22 cellular contexts compared by ENCODE assay signal in the genomic region with DNA sequence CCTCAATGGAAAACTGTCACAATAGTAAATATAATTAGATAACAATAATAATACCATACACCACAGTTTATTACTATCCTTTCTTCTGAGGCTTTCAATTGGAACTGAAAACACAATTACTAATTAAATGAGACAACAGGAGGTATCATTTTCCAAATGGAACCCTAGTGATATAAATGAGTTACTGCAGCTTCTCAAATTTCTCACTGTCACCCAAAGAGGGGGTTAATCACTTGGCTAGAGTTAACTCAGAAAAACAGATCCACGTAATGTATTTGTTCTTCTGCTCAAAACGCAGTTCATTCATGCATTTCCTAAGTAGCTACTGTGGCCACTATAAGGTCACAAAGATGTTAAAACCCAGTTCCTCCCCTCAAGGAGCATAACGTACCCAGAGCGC.
DNase-seq lines count a peak whose midpoint lies in the region; ATAC-seq and TF ChIP-seq lines count a peak whose summit lies in the region.
"Had no signal": no experiment of that assay in that cellular context is flagged by ENCODE, and none has a peak within 500 bp of the region (broad histone marks: within the 10 kb centered on the region; RNA-seq: fewer than 3 reads in every experiment).

No MANE protein-coding gene starts in this region.

- H3K9me3 ChIP-seq in thyroid gland: no peaks in the 10 kb centered on the region
- H3K9me3 ChIP-seq: esophagus muscularis mucosa, left lung, psoas muscle, tibial artery had no signal

- ATAC-seq in HG02938 (IDR thresholded peaks at IDR 0.05; ENCODE audit: unreplicated experiment): no peak
- ATAC-seq: activated CD8-positive, alpha-beta memory T cell treated with anti-CD3 and anti-CD28 coated beads, Interleukin-2, amount 10 ng/mL, durations not matched to agents 7 days and 5 days; left lung; psoas muscle; stimulated activated naive B cell treated with anti-CD40 and anti-IgM and Interleukin-4, amounts not matched to agents 10 μg/mL and 1 μg/mL and 100 μg/mL, for 72 hours had no signal

- POLR2A ChIA-PET in MCF 10A (lab: Yijun Ruan, JAX): interaction anchor here (0.6 kb wide), 1 partner anchor 1732 kb away, joined by 3 read pairs; no protein-coding TSS in a partner anchor

- no peak overlapping the region for H3K27ac ChIP-seq in C4-2B
- H3K27ac ChIP-seq in thyroid gland: no peak overlapping the region
- H3K27ac ChIP-seq: esophagus muscularis mucosa, left lung, psoas muscle, tibial artery had no signal

- no peak overlapping the region for H3K27ac Mint-ChIP-seq in MCF 10A (ENCODE audit: low read depth, unreplicated experiment)
- H3K27ac Mint-ChIP-seq: activated CD8-positive, alpha-beta memory T cell treated with anti-CD3 and anti-CD28 coated beads, Interleukin-2, amount 10 ng/mL, durations not matched to agents 7 days and 5 days; activated naive CD8-positive, alpha-beta T cell; stimulated activated naive B cell treated with anti-CD40 and anti-IgM and Interleukin-4, amounts not matched to agents 10 μg/mL and 1 μg/mL and 100 μg/mL, for 72 hours had no signal

- no peak for TF ChIP-seq POLR2A in thyroid gland (IDR thresholded peaks at IDR 0.05)

- H3K36me3 ChIP-seq in H7 (replicated peaks; ENCODE audit: control insufficient read depth, insufficient read depth, low read length): peaks cover 2% of the 10 kb centered on the region; the same call in 1 of the 2 replicates
- no peaks in the 10 kb centered on the region for H3K36me3 ChIP-seq in thyroid gland
- H3K36me3 ChIP-seq: esophagus muscularis mucosa, left lung, tibial artery had no signal

- H3K9me3 Mint-ChIP-seq in MCF 10A (ENCODE audit: unreplicated experiment): no peaks in the 10 kb centered on the region
- H3K9me3 Mint-ChIP-seq: central memory CD8-positive, alpha-beta T cell; neural crest cell; stimulated activated naive B cell treated with anti-CD40 and anti-IgM and Interleukin-4, amounts not matched to agents 10 μg/mL and 1 μg/mL and 100 μg/mL, for 72 hours had no signal

- H3K36me3 Mint-ChIP-seq in MCF 10A (ENCODE audit: insufficient read depth, unreplicated experiment): peaks cover 4% of the 10 kb centered on the region

- H3K27me3 Mint-ChIP-seq in MCF 10A (ENCODE audit: insufficient read depth, unreplicated experiment): no peaks in the 10 kb centered on the region
- H3K27me3 Mint-ChIP-seq: activated CD8-positive, alpha-beta memory T cell treated with anti-CD3 and anti-CD28 coated beads, Interleukin-2, amount 10 ng/mL, durations not matched to agents 7 days and 5 days; activated naive CD8-positive, alpha-beta T cell; central memory CD8-positive, alpha-beta T cell; stimulated activated naive B cell treated with anti-CD40 and anti-IgM and Interleukin-4, amounts not matched to agents 10 μg/mL and 1 μg/mL and 100 μg/mL, for 72 hours had no signal

- no peak overlapping the region for H3K4me3 ChIP-seq in H7 (ENCODE audit: insufficient read depth, low read depth, low read length)
- H3K4me3 ChIP-seq in thyroid gland (replicated peaks in 1 of 3): no peak overlapping the region
- H3K4me3 ChIP-seq: esophagus muscularis mucosa, left lung, psoas muscle, tibial artery had no signal

- no peak overlapping the region for H3K4me3 Mint-ChIP-seq in MCF 10A (ENCODE audit: unreplicated experiment)
- H3K4me3 Mint-ChIP-seq: activated CD8-positive, alpha-beta memory T cell treated with anti-CD3 and anti-CD28 coated beads, Interleukin-2, amount 10 ng/mL, durations not matched to agents 7 days and 5 days; activated naive CD8-positive, alpha-beta T cell; central memory CD8-positive, alpha-beta T cell; neural crest cell; stimulated activated naive B cell treated with anti-CD40 and anti-IgM and Interleukin-4, amounts not matched to agents 10 μg/mL and 1 μg/mL and 100 μg/mL, for 72 hours had no signal

- CTCF ChIA-PET in MCF 10A (lab: Yijun Ruan, JAX): interaction anchor here (1.2 kb wide), 1 partner anchor 45 kb away, joined by 3 read pairs; no protein-coding TSS in a partner anchor

- DNase-seq in H7 (peak; percentile 35), NCI-H69 (lab: John Stamatoyannopoulos, UW) (peak; percentile 92), iPS-NIHi11 (ENCODE audit: low spot score) (peak; percentile 24), midbrain (lab: John Stamatoyannopoulos, UW) (no peak), thyroid gland (no peak), MCF 10A (ENCODE audit: unreplicated experiment) (no peak)
- DNase-seq: activated CD8-positive, alpha-beta memory T cell treated with anti-CD3 and anti-CD28 coated beads, Interleukin-2, amount 10 ng/mL, durations not matched to agents 7 days and 5 days; effector CD4-positive, alpha-beta T cell; EL; left lung; NCI-H2081; NCI-H510A treated with DMSO at 0.1 percent for 48 hours; psoas muscle; stimulated activated CD4-positive, alpha-beta T cell treated with anti-CD3 and anti-CD28 coated beads, Interleukin-1b, Interleukin-23, amount 100 ng/mL, for 48 hours; stimulated activated naive B cell treated with anti-CD40 and anti-IgM and Interleukin-4, amounts not matched to agents 10 μg/mL and 1 μg/mL and 100 μg/mL, for 72 hours; tibial artery had no signal

- H3K4me1 ChIP-seq in thyroid gland: peaks cover 0 to 3% of the 10 kb centered on the region in 2 donors
- H3K4me1 ChIP-seq: left lung had no signal

- WGBS in thyroid gland, 2 donors: 61 to 73% methylated on average over 4 of the region's 4 CpGs

- intact Hi-C loops in thyroid gland (cut with DNase I): no loop called here
- intact Hi-C loops in MCF 10A (cut with micrococcal nuclease): no loop called here

- H3K4me1 Mint-ChIP-seq in MCF 10A (ENCODE audit: insufficient read depth, unreplicated experiment): no peaks in the 10 kb centered on the region

- peak; percentile 26 for TF ChIP-seq CTCF in C4-2B (conservative IDR thresholded peaks at IDR 0.05)
- TF ChIP-seq CTCF in thyroid gland (IDR thresholded peaks at IDR 0.05): no peak
- no peak for TF ChIP-seq CTCF in MCF 10A (IDR thresholded peaks at IDR 0.05; ENCODE audit: unreplicated experiment)

- no TSS peak for BruUV-seq in MCF 10A (replicated peaks; lab: Mats Ljungman, UMichigan)

- H3K27me3 ChIP-seq in H7 (ENCODE audit: control insufficient read depth, insufficient read depth, low read length) (no peaks in the 10 kb centered on the region), thyroid gland (no peaks in the 10 kb centered on the region)
- H3K27me3 ChIP-seq: esophagus muscularis mucosa, left lung, tibial artery had no signal

Comparison
In these comparisons a context has a peak if more than half of its experiments do, and no peak if none do; other contexts are left out.
1. DNase-seq: peak in H7 (single experiment), NCI-H69 (single experiment) and iPS-NIHi11 (single experiment); none in midbrain (single experiment), thyroid gland (0 of 2) and MCF 10A (single experiment).